1 cellular context compared by ENCODE assay signal in the genomic region with DNA sequence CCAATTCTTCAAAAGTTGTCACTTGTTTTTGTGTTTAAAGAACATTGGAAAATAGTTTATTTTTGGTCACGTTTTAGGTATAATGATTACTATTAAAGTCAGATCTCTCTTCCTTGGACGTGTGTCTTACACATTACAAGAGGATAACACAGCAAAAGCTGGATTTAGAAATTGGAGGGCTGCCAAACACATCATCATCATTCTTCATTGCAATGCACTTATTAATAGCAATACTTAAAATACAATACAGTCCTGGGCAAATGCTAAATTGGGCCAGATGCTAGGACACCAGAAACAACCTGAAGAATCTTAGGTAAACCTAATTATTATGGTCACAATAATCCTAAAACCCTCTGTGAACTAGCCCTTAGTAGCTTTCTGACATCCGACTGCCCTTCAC.
TF ChIP-seq lines count a peak whose summit lies in the region.

No MANE protein-coding gene starts in this region.

TF ChIP-seq in HepG2, 621 proteins besides CTCF, POLR2A, EP300 and RAD21 (continued from another document):
- TF ChIP-seq ZNF556 (CRISPR knock-in tag; IDR thresholded peaks at IDR 0.05; ENCODE audit: borderline replicate concordance) (no peak), ZNF546 (CRISPR knock-in tag; conservative IDR thresholded peaks at IDR 0.05) (no peak), ZNF251 (CRISPR knock-in tag; IDR thresholded peaks at IDR 0.05) (no peak), ZNF12 (CRISPR knock-in tag; IDR thresholded peaks at IDR 0.05) (no peak), YEATS2 (CRISPR knock-in tag; IDR thresholded peaks at IDR 0.05; ENCODE audit: borderline replicate concordance) (no peak)
